Comparison of ENCODE assay signal across 17 cellular contexts in genomic region chr18:51339866-51340265, GRCh38.
DNase-seq lines count a peak whose midpoint lies in the region; TF ChIP-seq lines count a peak whose summit lies in the region.
"Had no signal": no experiment of that assay in that cellular context is flagged by ENCODE, and none has a peak within 500 bp of the region (broad histone marks: within the 10 kb centered on the region; RNA-seq: fewer than 3 reads in every experiment).

No MANE protein-coding gene starts in this region.

- DNase-seq in NCI-H526 (lab: John Stamatoyannopoulos, UW) (peak; percentile 15 to 28), NCI-H526 treated with DMSO at 0.1 percent for 48 hours (lab: John Stamatoyannopoulos, UW) (no peak), amniotic epithelial cell (ENCODE audit: low read depth) (peak; percentile 48), fibroblast of the aortic adventitia (ENCODE audit: low read depth) (peak; percentile 6), CD1c-positive myeloid dendritic cell (ENCODE audit: extremely low spot score) (no peak), cerebellum (ENCODE audit: low spot score) (no peak), middle frontal gyrus (ENCODE audit: extremely low spot score, low spot score) (no peak)
- DNase-seq in activated CD4-positive, CD25-positive, alpha-beta regulatory T cell (lab: John Stamatoyannopoulos, UW), result no peak
- DNase-seq: activated CD4-positive, CD25-positive, alpha-beta regulatory T cell treated with anti-CD3 and anti-CD28 coated beads, Interleukin-2, amount 50 U/mL, for 72 hours; activated effector memory CD4-positive, alpha-beta T cell treated with anti-CD3 and anti-CD28 coated beads, Interleukin-2, amount 50 U/mL, for 16 hours; activated naive CD8-positive, alpha-beta T cell treated with anti-CD3 and anti-CD28 coated beads, Interleukin-2, amount 10 ng/mL, durations not matched to agents 7 days and 5 days; CD8-positive, alpha-beta memory T cell; DMS79; NCI-H1694; stimulated activated CD8-positive, alpha-beta memory T cell treated with anti-CD3 and anti-CD28 coated beads, Interleukin-4, amount 100 ng/mL, for 48 hours; transverse colon had no signal

- TF ChIP-seq CTCF in fibroblast of the aortic adventitia (IDR thresholded peaks at IDR 0.05; ENCODE audit: insufficient read depth, low read length), result no peak

- no peak overlapping the region for H3K4me3 ChIP-seq in fibroblast of the aortic adventitia (ENCODE audit: low read depth, low read length)
- H3K4me3 ChIP-seq: neural progenitor cell, transverse colon had no signal

Comparison
In these comparisons a context has a peak if more than half of its experiments do, and no peak if none do; other contexts are left out.
1. DNase-seq: peak in NCI-H526 (2 of 2), amniotic epithelial cell (single experiment) and fibroblast of the aortic adventitia (single experiment); none in NCI-H526 treated with DMSO at 0.1 percent for 48 hours (single experiment), CD1c-positive myeloid dendritic cell (single experiment), cerebellum (single experiment), activated CD4-positive, CD25-positive, alpha-beta regulatory T cell (0 of 4) and middle frontal gyrus (single experiment).